ENCODE assay signal across 2 cellular contexts in the genomic region with DNA sequence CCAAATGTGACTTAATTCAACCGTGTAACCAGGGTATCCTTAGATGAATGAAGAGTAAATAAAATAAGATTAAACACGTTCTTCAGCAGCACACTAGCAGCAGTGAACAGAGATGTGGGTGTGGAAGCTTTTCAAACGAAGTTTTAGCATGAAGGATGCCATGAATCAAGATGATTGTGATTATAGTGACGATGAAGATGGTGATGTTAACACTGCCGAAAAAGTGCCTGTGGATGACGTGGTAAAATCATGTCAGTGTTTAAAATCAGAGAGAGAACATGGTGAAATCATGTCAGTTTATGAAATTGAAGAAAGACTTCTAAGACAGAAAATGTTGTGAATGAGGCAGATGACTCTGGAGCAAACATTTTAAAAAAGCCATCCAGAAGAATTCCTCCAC.
TF ChIP-seq lines count a peak whose summit lies in the region.

No MANE protein-coding gene starts in this region.

TF ChIP-seq in A549, 52 proteins besides CTCF, POLR2A, EP300 and RAD21:
- TF ChIP-seq ZSCAN20 (CRISPR knock-in tag; IDR thresholded peaks at IDR 0.05) = no peak
- no peak for TF ChIP-seq ZFP36 (IDR thresholded peaks at IDR 0.05; ENCODE audit: borderline replicate concordance, partially characterized antibody)
- TF ChIP-seq JUNB (IDR thresholded peaks at IDR 0.05) = no peak
- TF ChIP-seq MYC (IDR thresholded peaks at IDR 0.05; ENCODE audit: borderline replicate concordance, low read length) = no peak
- no peak for TF ChIP-seq POLR2AphosphoS2 (conservative IDR thresholded peaks at IDR 0.05; ENCODE audit: low read length)
- no peak for TF ChIP-seq ELK1 (IDR thresholded peaks at IDR 0.05; ENCODE audit: low read depth, low read length)
- no peak for TF ChIP-seq GATA3 (IDR thresholded peaks at IDR 0.05; ENCODE audit: borderline replicate concordance)
- no peak for TF ChIP-seq HMGXB4 (CRISPR knock-in tag; IDR thresholded peaks at IDR 0.05; ENCODE audit: borderline replicate concordance)
- TF ChIP-seq HDAC2 (IDR thresholded peaks at IDR 0.05) = no peak
- no peak for TF ChIP-seq USF2 (IDR thresholded peaks at IDR 0.05)
- TF ChIP-seq, protein P1, sequence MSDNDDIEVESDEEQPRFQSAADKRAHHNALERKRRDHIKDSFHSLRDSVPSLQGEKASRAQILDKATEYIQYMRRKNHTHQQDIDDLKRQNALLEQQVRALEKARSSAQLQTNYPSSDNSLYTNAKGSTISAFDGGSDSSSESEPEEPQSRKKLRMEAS (IDR thresholded peaks at IDR 0.05) = no peak
- no peak for TF ChIP-seq HOXA7 (CRISPR knock-in tag; IDR thresholded peaks at IDR 0.05)
- no peak for TF ChIP-seq CBX8 (IDR thresholded peaks at IDR 0.05)
- TF ChIP-seq ESRRA (IDR thresholded peaks at IDR 0.05; ENCODE audit: borderline replicate concordance, low read length) = no peak
- TF ChIP-seq RARB (CRISPR knock-in tag; IDR thresholded peaks at IDR 0.05) = no peak
- no peak for TF ChIP-seq NFE2L2 (conservative IDR thresholded peaks at IDR 0.05; ENCODE audit: low read length)
- no peak for TF ChIP-seq TFCP2L1 (CRISPR knock-in tag; IDR thresholded peaks at IDR 0.05)
- TF ChIP-seq RNF2 (IDR thresholded peaks at IDR 0.05; ENCODE audit: borderline replicate concordance, low read depth) = no peak
- no peak for TF ChIP-seq RCOR1 (IDR thresholded peaks at IDR 0.05; ENCODE audit: low read depth, low read length)

TF ChIP-seq in IMR-90, 13 proteins besides CTCF, POLR2A, EP300 and RAD21:
- TF ChIP-seq BHLHE40 (IDR thresholded peaks at IDR 0.05; ENCODE audit: low read depth, low read length) = no peak
- TF ChIP-seq MAFK (IDR thresholded peaks at IDR 0.05; ENCODE audit: low read depth, low read length) = no peak
- TF ChIP-seq FOS (IDR thresholded peaks at IDR 0.05; ENCODE audit: low read depth, low read length) = no peak
- TF ChIP-seq RFX5 (IDR thresholded peaks at IDR 0.05; ENCODE audit: low read depth, low read length) = no peak
- no peak for TF ChIP-seq NFE2L2 (IDR thresholded peaks at IDR 0.05; ENCODE audit: low read depth, low read length)
- no peak for TF ChIP-seq SMC3 (IDR thresholded peaks at IDR 0.05; ENCODE audit: low read depth, low read length)
- no peak for TF ChIP-seq RCOR1 (IDR thresholded peaks at IDR 0.05; ENCODE audit: insufficient replicate concordance, low read length)
- TF ChIP-seq USF2 (IDR thresholded peaks at IDR 0.05; ENCODE audit: low read depth, low read length) = no peak
- TF ChIP-seq MAZ (IDR thresholded peaks at IDR 0.05; ENCODE audit: borderline replicate concordance, low read depth, low read length) = no peak
TF ChIP-seq in IMR-90: peak in this region for 0.
